ENCODE assay signal across 3 cellular contexts in genomic region chr2:44688442-44689124, GRCh38.
TF ChIP-seq lines count a peak whose summit lies in the region.

No MANE protein-coding gene starts in this region.

TF ChIP-seq in HepG2, 621 proteins besides CTCF, POLR2A, EP300 and RAD21:
- TF ChIP-seq THAP11 (CRISPR knock-in tag; IDR thresholded peaks at IDR 0.05) (no peak), MAFK (conservative IDR thresholded peaks at IDR 0.05 in 1 of 2, IDR thresholded peaks at IDR 0.05 in 1 of 2; ENCODE audit: low read length in 2 of 2) (peak; percentile 74 to 79), REL (CRISPR knock-in tag; conservative IDR thresholded peaks at IDR 0.05) (no peak), MAFF (IDR thresholded peaks at IDR 0.05; ENCODE audit: low read depth, low read length) (peak; percentile 66; the same call in 1 of the 2 replicates)

TF ChIP-seq in SK-N-SH, 30 proteins besides CTCF, POLR2A, EP300 and RAD21:
- peak; percentile 72 for TF ChIP-seq RCOR1 (IDR thresholded peaks at IDR 0.05; ENCODE audit: low read length)
- TF ChIP-seq ELF1 (IDR thresholded peaks at IDR 0.05): no peak
- TF ChIP-seq, protein P1, sequence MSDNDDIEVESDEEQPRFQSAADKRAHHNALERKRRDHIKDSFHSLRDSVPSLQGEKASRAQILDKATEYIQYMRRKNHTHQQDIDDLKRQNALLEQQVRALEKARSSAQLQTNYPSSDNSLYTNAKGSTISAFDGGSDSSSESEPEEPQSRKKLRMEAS (IDR thresholded peaks at IDR 0.05; ENCODE audit: low read depth): no peak
- TF ChIP-seq CHD2 (IDR thresholded peaks at IDR 0.05; ENCODE audit: low read length, partially characterized antibody): peak; percentile 48
- peak; percentile 65 for TF ChIP-seq GATA2 (CRISPR knock-in tag; IDR thresholded peaks at IDR 0.05)
- TF ChIP-seq, protein P2, sequence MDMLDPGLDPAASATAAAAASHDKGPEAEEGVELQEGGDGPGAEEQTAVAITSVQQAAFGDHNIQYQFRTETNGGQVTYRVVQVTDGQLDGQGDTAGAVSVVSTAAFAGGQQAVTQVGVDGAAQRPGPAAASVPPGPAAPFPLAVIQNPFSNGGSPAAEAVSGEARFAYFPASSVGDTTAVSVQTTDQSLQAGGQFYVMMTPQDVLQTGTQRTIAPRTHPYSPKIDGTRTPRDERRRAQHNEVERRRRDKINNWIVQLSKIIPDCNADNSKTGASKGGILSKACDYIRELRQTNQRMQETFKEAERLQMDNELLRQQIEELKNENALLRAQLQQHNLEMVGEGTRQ (IDR thresholded peaks at IDR 0.05; ENCODE audit: borderline replicate concordance, low read depth, low read length): no peak
- peak; percentile 64; the same call in 1 of the 2 replicates for TF ChIP-seq MXI1 (IDR thresholded peaks at IDR 0.05; ENCODE audit: low read depth, low read length)
- TF ChIP-seq SIN3A (IDR thresholded peaks at IDR 0.05; ENCODE audit: borderline replicate concordance, low read depth, low read length): no peak

TF ChIP-seq in K562, 482 proteins besides CTCF, POLR2A, EP300 and RAD21:
- TF ChIP-seq ZNF316 (IDR thresholded peaks at IDR 0.05) (peak; percentile 39; the same call in 1 of the 2 replicates), DPF2 (IDR thresholded peaks at IDR 0.05) (no peak)
